1 cellular context compared by ENCODE assay signal in genomic region chr2:240048237-240048636, GRCh38.
TF ChIP-seq lines count a peak whose summit lies in the region.

No MANE protein-coding gene starts in this region.

TF ChIP-seq in HepG2, 621 proteins besides CTCF, POLR2A, EP300 and RAD21:
- no peak for TF ChIP-seq PCBP1 (IDR thresholded peaks at IDR 0.05; ENCODE audit: borderline replicate concordance, low read depth, low read length)
- TF ChIP-seq CBFB (CRISPR knock-in tag; IDR thresholded peaks at IDR 0.05) = no peak
- no peak for TF ChIP-seq KLF12 (CRISPR knock-in tag; IDR thresholded peaks at IDR 0.05; ENCODE audit: borderline replicate concordance)
- peak; percentile 40; the same call in 1 of the 2 replicates for TF ChIP-seq EZH2 (conservative IDR thresholded peaks at IDR 0.05; ENCODE audit: low read depth, low read length)
- no peak for TF ChIP-seq FOXM1 (CRISPR knock-in tag; IDR thresholded peaks at IDR 0.05)
